Comparison of ENCODE assay signal across 1 cellular context in the genomic region with DNA sequence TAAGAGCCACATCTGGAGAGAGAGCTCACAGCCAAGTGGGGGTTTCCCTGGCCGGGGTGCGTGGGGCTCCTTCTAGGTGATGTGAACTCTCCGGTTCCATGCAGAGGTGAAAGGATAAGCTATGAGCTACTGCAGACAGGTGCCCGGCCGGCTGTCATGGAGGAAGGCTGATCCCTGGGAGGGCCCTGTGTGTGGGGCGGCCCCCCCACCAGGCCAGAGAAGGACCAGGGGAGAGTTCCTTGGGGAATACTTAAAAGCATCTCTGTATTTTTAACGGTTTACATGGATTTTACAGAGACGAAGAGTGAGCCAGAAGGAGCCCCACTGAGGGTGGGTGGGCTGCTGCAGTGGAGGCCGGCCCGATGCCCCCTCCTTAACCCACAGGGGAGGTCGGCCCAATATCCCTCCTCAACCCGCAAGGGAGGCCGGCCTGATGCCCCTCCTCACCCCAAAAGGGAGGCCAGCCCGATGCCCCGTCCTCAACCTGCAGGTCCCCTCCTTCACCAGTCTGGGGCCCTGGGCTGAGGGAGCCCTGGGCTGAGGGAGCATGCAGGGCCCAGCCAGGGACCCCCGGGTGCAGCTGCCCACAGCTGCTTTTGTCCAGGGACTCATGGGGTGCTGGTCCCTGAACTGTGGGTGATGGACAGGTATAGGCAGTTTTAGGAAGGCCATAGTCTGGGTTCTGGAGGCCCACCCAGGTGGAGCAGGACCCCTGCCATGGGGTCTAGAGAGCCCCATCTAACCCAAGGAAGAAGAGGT.
TF ChIP-seq lines count a peak whose summit lies in the region.

No MANE protein-coding gene starts in this region.

TF ChIP-seq in HEK293, 187 proteins besides CTCF, POLR2A, EP300 and RAD21 (continued from another document):
- TF ChIP-seq, protein P1, sequence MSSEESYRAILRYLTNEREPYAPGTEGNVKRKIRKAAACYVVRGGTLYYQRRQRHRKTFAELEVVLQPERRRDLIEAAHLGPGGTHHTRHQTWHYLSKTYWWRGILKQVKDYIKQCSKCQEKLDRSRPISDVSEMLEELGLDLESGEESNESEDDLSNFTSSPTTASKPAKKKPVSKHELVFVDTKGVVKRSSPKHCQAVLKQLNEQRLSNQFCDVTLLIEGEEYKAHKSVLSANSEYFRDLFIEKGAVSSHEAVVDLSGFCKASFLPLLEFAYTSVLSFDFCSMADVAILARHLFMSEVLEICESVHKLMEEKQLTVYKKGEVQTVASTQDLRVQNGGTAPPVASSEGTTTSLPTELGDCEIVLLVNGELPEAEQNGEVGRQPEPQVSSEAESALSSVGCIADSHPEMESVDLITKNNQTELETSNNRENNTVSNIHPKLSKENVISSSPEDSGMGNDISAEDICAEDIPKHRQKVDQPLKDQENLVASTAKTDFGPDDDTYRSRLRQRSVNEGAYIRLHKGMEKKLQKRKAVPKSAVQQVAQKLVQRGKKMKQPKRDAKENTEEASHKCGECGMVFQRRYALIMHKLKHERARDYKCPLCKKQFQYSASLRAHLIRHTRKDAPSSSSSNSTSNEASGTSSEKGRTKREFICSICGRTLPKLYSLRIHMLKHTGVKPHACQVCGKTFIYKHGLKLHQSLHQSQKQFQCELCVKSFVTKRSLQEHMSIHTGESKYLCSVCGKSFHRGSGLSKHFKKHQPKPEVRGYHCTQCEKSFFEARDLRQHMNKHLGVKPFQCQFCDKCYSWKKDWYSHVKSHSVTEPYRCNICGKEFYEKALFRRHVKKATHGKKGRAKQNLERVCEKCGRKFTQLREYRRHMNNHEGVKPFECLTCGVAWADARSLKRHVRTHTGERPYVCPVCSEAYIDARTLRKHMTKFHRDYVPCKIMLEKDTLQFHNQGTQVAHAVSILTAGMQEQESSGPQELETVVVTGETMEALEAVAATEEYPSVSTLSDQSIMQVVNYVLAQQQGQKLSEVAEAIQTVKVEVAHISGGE (tag by site-specific recombination; conservative IDR thresholded peaks at IDR 0.05; ENCODE audit: low read depth), result no peak
